1 cellular context compared by ENCODE assay signal in genomic region chr9:129840024-129840423, GRCh38.
TF ChIP-seq lines count a peak whose summit lies in the region.

No MANE protein-coding gene starts in this region.

TF ChIP-seq in H1, 55 proteins besides CTCF, POLR2A, EP300 and RAD21:
- TF ChIP-seq SIX5 (IDR thresholded peaks at IDR 0.05; ENCODE audit: low read depth, low read length): no peak
- no peak for TF ChIP-seq SUZ12 (IDR thresholded peaks at IDR 0.05; ENCODE audit: low read length)
- no peak for TF ChIP-seq SRF (IDR thresholded peaks at IDR 0.05; ENCODE audit: low read depth, low read length)
- no peak for TF ChIP-seq TBP (IDR thresholded peaks at IDR 0.05; ENCODE audit: low read depth, low read length)
- TF ChIP-seq ATF2 (IDR thresholded peaks at IDR 0.05; ENCODE audit: low read length): no peak
- no peak for TF ChIP-seq TAF7 (optimal IDR thresholded peaks at IDR 0.05; ENCODE audit: borderline replicate concordance, low read depth, low read length)
- no peak for TF ChIP-seq KDM5A (IDR thresholded peaks at IDR 0.05; ENCODE audit: low read length)
- TF ChIP-seq CBX8 (IDR thresholded peaks at IDR 0.05; ENCODE audit: borderline replicate concordance, low read depth, low read length): no peak
- TF ChIP-seq SIRT6 (IDR thresholded peaks at IDR 0.05; ENCODE audit: low read length): no peak
- TF ChIP-seq BACH1 (IDR thresholded peaks at IDR 0.05; ENCODE audit: low read length): no peak
- TF ChIP-seq SP2 (IDR thresholded peaks at IDR 0.05; ENCODE audit: low read length): no peak
- no peak for TF ChIP-seq CBX5 (IDR thresholded peaks at IDR 0.05; ENCODE audit: low read depth, low read length)
- no peak for TF ChIP-seq YY1 (IDR thresholded peaks at IDR 0.05; ENCODE audit: low read depth, low read length)
- no peak for TF ChIP-seq JUND (IDR thresholded peaks at IDR 0.05; ENCODE audit: low read length)
